Comparison of ENCODE assay signal across 33 cellular contexts in the genomic region with DNA sequence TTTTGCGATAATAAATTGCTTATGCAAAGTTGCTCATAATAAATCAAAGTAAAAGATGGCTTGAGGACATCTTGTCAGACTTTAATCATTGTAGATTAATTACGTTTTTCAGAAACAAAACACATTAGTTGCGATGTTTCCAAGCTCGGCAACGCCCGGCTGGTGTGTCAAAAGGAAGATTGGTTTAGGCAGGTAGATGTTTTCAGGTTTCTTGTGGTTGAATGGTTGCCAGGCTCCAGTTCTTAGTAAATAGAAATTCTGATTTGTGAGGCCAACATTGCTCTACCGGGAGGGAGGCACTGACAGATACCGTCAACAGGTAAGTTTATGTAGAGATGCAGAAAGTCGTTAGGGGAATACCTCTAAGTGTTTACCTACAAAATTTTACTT.
"Had no signal": no experiment of that assay in that cellular context is flagged by ENCODE, and none has a peak within 500 bp of the region (broad histone marks: within the 10 kb centered on the region; RNA-seq: fewer than 3 reads in every experiment).

No MANE protein-coding gene starts in this region.

- DNase-seq: activated B cell treated with CpG ODN at 0.5 μM for 24 hours; activated CD4-positive, alpha-beta T cell treated with anti-CD3 and anti-CD28 coated beads, Interleukin-2, amount 50 U/mL, for 1 hour; activated CD8-positive, alpha-beta memory T cell treated with anti-CD3 and anti-CD28 coated beads, Interleukin-2, amount 10 ng/mL, durations not matched to agents 7 days and 5 days; activated CD8-positive, alpha-beta T cell treated with anti-CD3 and anti-CD28 coated beads for 36 hours; activated naive CD4-positive, alpha-beta T cell treated with Interleukin-2 at 50 U/mL for 16 hours; activated naive CD8-positive, alpha-beta T cell treated with anti-CD3 and anti-CD28 coated beads for 36 hours; activated T-cell treated with anti-CD3 and anti-CD28 coated beads for 4 hours; activated T-cell treated with anti-CD3 and anti-CD28 coated beads, Interleukin-2, amount 50 U/mL, for 72 hours; adrenal gland; aorta; body of pancreas; dorsolateral prefrontal cortex; effector memory CD4-positive, alpha-beta T cell; gastrocnemius medialis; glutamatergic neuron; left ventricle myocardium inferior; naive B cell; nephron progenitor cell; ovary; psoas muscle; sigmoid colon; small intestine; stimulated activated CD4-positive, alpha-beta T cell treated with anti-CD3 and anti-CD28 coated beads, Interleukin-4, amount 100 ng/mL, for 24 hours; T-helper 1 cell; upper lobe of left lung had no signal

- H3K36me3 Mint-ChIP-seq: activated CD8-positive, alpha-beta memory T cell treated with anti-CD3 and anti-CD28 coated beads, Interleukin-2, amount 10 ng/mL, durations not matched to agents 7 days and 5 days; activated naive CD8-positive, alpha-beta T cell treated with anti-CD3 and anti-CD28 coated beads for 36 hours; mesothelial cell of epicardium; naive B cell; stimulated activated effector memory CD8-positive, alpha-beta T cell treated with anti-CD3 and anti-CD28 coated beads, Interleukin-12 subunit alpha, Interleukin-12 subunit beta, amount 100 ng/mL, for 72 hours had no signal

- H3K4me3 Mint-ChIP-seq: activated B cell treated with CpG ODN at 0.5 μM for 24 hours; activated CD8-positive, alpha-beta memory T cell treated with anti-CD3 and anti-CD28 coated beads, Interleukin-2, amount 10 ng/mL, durations not matched to agents 7 days and 5 days; activated CD8-positive, alpha-beta T cell treated with anti-CD3 and anti-CD28 coated beads for 36 hours; activated naive CD8-positive, alpha-beta T cell treated with anti-CD3 and anti-CD28 coated beads for 36 hours; activated T-cell treated with anti-CD3 and anti-CD28 coated beads, Interleukin-2, amount 50 U/mL, for 72 hours; mesothelial cell of epicardium; naive B cell; nephron progenitor cell; stimulated activated effector memory CD8-positive, alpha-beta T cell treated with anti-CD3 and anti-CD28 coated beads, Interleukin-12 subunit alpha, Interleukin-12 subunit beta, amount 100 ng/mL, for 72 hours; stimulated activated naive CD8-positive, alpha-beta T cell treated with anti-CD3 and anti-CD28 coated beads, Interleukin-15, Interleukin-2, amounts not matched to agents 100 ng/mL and 50 ng/mL, for 24 hours; T-helper 2 cell treated with Interferon-gamma antibody and Interleukin-4, amounts not matched to agents 5 μg/mL and 100 μg/mL, for 36 hours had no signal

- H3K27ac ChIP-seq: adrenal gland, body of pancreas, coronary artery, dorsolateral prefrontal cortex, gastrocnemius medialis, left ventricle myocardium inferior, neutrophil, ovary, psoas muscle, sigmoid colon, upper lobe of left lung, vagina had no signal

- H3K4me1 Mint-ChIP-seq: activated B cell treated with CpG ODN at 0.5 μM for 24 hours; activated CD8-positive, alpha-beta memory T cell treated with anti-CD3 and anti-CD28 coated beads, Interleukin-2, amount 10 ng/mL, durations not matched to agents 7 days and 5 days; activated naive CD8-positive, alpha-beta T cell treated with anti-CD3 and anti-CD28 coated beads for 36 hours; naive B cell; nephron progenitor cell; stimulated activated effector memory CD8-positive, alpha-beta T cell treated with anti-CD3 and anti-CD28 coated beads, Interleukin-12 subunit alpha, Interleukin-12 subunit beta, amount 100 ng/mL, for 72 hours had no signal

- H3K9me3 ChIP-seq: adrenal gland, body of pancreas, gastrocnemius medialis, left ventricle myocardium inferior, neutrophil, ovary, psoas muscle, sigmoid colon, upper lobe of left lung, vagina had no signal

- H3K27me3 ChIP-seq: adrenal gland, body of pancreas, dorsolateral prefrontal cortex, gastrocnemius medialis, neutrophil, ovary, sigmoid colon, upper lobe of left lung, vagina had no signal

- H3K27ac Mint-ChIP-seq: activated B cell treated with CpG ODN at 0.5 μM for 24 hours; activated CD8-positive, alpha-beta memory T cell treated with anti-CD3 and anti-CD28 coated beads, Interleukin-2, amount 10 ng/mL, durations not matched to agents 7 days and 5 days; activated CD8-positive, alpha-beta T cell treated with anti-CD3 and anti-CD28 coated beads for 36 hours; activated naive CD8-positive, alpha-beta T cell treated with anti-CD3 and anti-CD28 coated beads for 36 hours; activated T-cell treated with anti-CD3 and anti-CD28 coated beads, Interleukin-2, amount 50 U/mL, for 72 hours; mesothelial cell of epicardium; naive B cell; nephron progenitor cell; stimulated activated effector memory CD8-positive, alpha-beta T cell treated with anti-CD3 and anti-CD28 coated beads, Interleukin-12 subunit alpha, Interleukin-12 subunit beta, amount 100 ng/mL, for 72 hours; stimulated activated naive CD8-positive, alpha-beta T cell treated with anti-CD3 and anti-CD28 coated beads, Interleukin-15, Interleukin-2, amounts not matched to agents 100 ng/mL and 50 ng/mL, for 24 hours; T-helper 2 cell treated with Interferon-gamma antibody and Interleukin-4, amounts not matched to agents 5 μg/mL and 100 μg/mL, for 36 hours had no signal

- ATAC-seq: activated CD8-positive, alpha-beta memory T cell treated with anti-CD3 and anti-CD28 coated beads, Interleukin-2, amount 10 ng/mL, durations not matched to agents 7 days and 5 days; activated CD8-positive, alpha-beta T cell treated with anti-CD3 and anti-CD28 coated beads for 36 hours; activated T-cell treated with anti-CD3 and anti-CD28 coated beads, Interleukin-2, amount 50 U/mL, for 72 hours; body of pancreas; gastrocnemius medialis; psoas muscle; stimulated activated effector memory CD8-positive, alpha-beta T cell treated with anti-CD3 and anti-CD28 coated beads, Interleukin-12 subunit alpha, Interleukin-12 subunit beta, amount 100 ng/mL, for 72 hours had no signal

- H3K4me1 ChIP-seq: adrenal gland, body of pancreas, gastrocnemius medialis, left ventricle myocardium inferior, psoas muscle, sigmoid colon, upper lobe of left lung, vagina had no signal

- H3K36me3 ChIP-seq: adrenal gland, gastrocnemius medialis, left ventricle myocardium inferior, neutrophil, ovary, sigmoid colon, upper lobe of left lung, vagina had no signal

- H3K9me3 Mint-ChIP-seq: activated B cell treated with CpG ODN at 0.5 μM for 24 hours; activated naive CD8-positive, alpha-beta T cell treated with anti-CD3 and anti-CD28 coated beads for 36 hours; mesothelial cell of epicardium; nephron progenitor cell; T-helper 2 cell treated with Interferon-gamma antibody and Interleukin-4, amounts not matched to agents 5 μg/mL and 100 μg/mL, for 36 hours had no signal

- H3K4me3 ChIP-seq: adrenal gland, body of pancreas, coronary artery, dorsolateral prefrontal cortex, gastrocnemius medialis, left ventricle myocardium inferior, lung, ovary, psoas muscle, sigmoid colon, upper lobe of left lung, vagina had no signal

- H3K27me3 Mint-ChIP-seq: activated B cell treated with CpG ODN at 0.5 μM for 24 hours; activated CD8-positive, alpha-beta memory T cell treated with anti-CD3 and anti-CD28 coated beads, Interleukin-2, amount 10 ng/mL, durations not matched to agents 7 days and 5 days; activated CD8-positive, alpha-beta T cell treated with anti-CD3 and anti-CD28 coated beads for 36 hours; activated naive CD8-positive, alpha-beta T cell treated with anti-CD3 and anti-CD28 coated beads for 36 hours; naive B cell; stimulated activated naive CD8-positive, alpha-beta T cell treated with anti-CD3 and anti-CD28 coated beads, Interleukin-15, Interleukin-2, amounts not matched to agents 100 ng/mL and 50 ng/mL, for 24 hours had no signal
